8 cellular contexts compared by ENCODE assay signal in genomic region chr3:189961525-189962161, GRCh38.
DNase-seq lines count a peak whose midpoint lies in the region; TF ChIP-seq lines count a peak whose summit lies in the region.

No MANE protein-coding gene starts in this region.

- H3K79me2 ChIP-seq in parathyroid adenoma = no peaks in the 10 kb centered on the region

- H3K4me3 ChIP-seq in SJSA1 (no peak overlapping the region), parathyroid adenoma (ENCODE audit: low read depth, low read length) (no peak overlapping the region)

- H3K9me3 ChIP-seq in SJSA1 (replicated peaks) = no peaks in the 10 kb centered on the region
- no peaks in the 10 kb centered on the region for H3K9me3 ChIP-seq in parathyroid adenoma (ENCODE audit: control insufficient read depth, low read length)

- H2AFZ ChIP-seq in parathyroid adenoma = peak overlapping the region; percentile 35

- TF ChIP-seq CTCF in parathyroid adenoma (IDR thresholded peaks at IDR 0.05) = peak; percentile 89

- H3K4me1 ChIP-seq in SJSA1 (replicated peaks) = peaks cover 6% of the 10 kb centered on the region
- peaks cover 4% of the 10 kb centered on the region for H3K4me1 ChIP-seq in parathyroid adenoma

- CTCF ChIA-PET in HEK293T (lab: Yijun Ruan, JAX) = interaction anchor here (0.6 to 1.6 kb wide), 14 partner anchors 9 to 736 kb away, joined by 3 to 6 read pairs (median 4); partner anchors contain the start of gene CLDN1

- DNase-seq in GM03348 (ENCODE audit: low spot score) (peak; percentile 86), HEK293T (ENCODE audit: extremely low spot score) (peak; percentile 65), NAMALWA (ENCODE audit: low spot score) (peak; percentile 88), SJSA1 (ENCODE audit: low read depth in 1 of 2, low spot score in 2 of 2) (peak; percentile 78 to 80), globus pallidus (ENCODE audit: low spot score) (peak; percentile 85), ureter (ENCODE audit: low spot score) (peak; percentile 85)
- peak; percentile 18 to 49 (median 36) for DNase-seq in activated naive CD4-positive, alpha-beta T cell (lab: John Stamatoyannopoulos, UW)

- H3K9ac ChIP-seq in parathyroid adenoma = no peak overlapping the region

- H3K36me3 ChIP-seq in SJSA1 (peaks cover 30% of the 10 kb centered on the region), parathyroid adenoma (ENCODE audit: control insufficient read depth, insufficient read depth, low read length) (no peaks in the 10 kb centered on the region)

- POLR2A ChIA-PET in HEK293T (lab: Yijun Ruan, JAX) = interaction anchor here (1.1 kb wide), 1 partner anchor 361 kb away, joined by 3 read pairs; the partner anchor contains the start of gene CLDN1

- H3K4me2 ChIP-seq in parathyroid adenoma (ENCODE audit: low read length) = no peak overlapping the region

- H3K27ac ChIP-seq in SJSA1 (peak overlapping the region; percentile 20; the same call in 1 of the 2 replicates), parathyroid adenoma (no peak overlapping the region)

- H3K27me3 ChIP-seq in SJSA1 (replicated peaks) (no peaks in the 10 kb centered on the region), parathyroid adenoma (ENCODE audit: control insufficient read depth, insufficient read depth, low read length) (no peaks in the 10 kb centered on the region)

TF ChIP-seq in HEK293T, 16 proteins besides CTCF, POLR2A, EP300 and RAD21:
- TF ChIP-seq ZNF384 (IDR thresholded peaks at IDR 0.05) = 0 out of 2 replicates have a peak, but pooled peaks have one; percentile 18
- TF ChIP-seq TARDBP (IDR thresholded peaks at IDR 0.05) = no peak
- TF ChIP-seq CTBP1 (IDR thresholded peaks at IDR 0.05; ENCODE audit: borderline replicate concordance) = no peak

Comparison
In these comparisons a context has a peak if more than half of its experiments do, and no peak if none do; other contexts are left out.
1. DNase-seq: peak in every context shown above with its lines; median percentile 88 in NAMALWA; 86 in GM03348; 85 in globus pallidus; 85 in ureter; 79 in SJSA1; 65 in HEK293T; 36 in activated naive CD4-positive, alpha-beta T cell.